Comparison of ENCODE assay signal across 8 cellular contexts in the genomic region with DNA sequence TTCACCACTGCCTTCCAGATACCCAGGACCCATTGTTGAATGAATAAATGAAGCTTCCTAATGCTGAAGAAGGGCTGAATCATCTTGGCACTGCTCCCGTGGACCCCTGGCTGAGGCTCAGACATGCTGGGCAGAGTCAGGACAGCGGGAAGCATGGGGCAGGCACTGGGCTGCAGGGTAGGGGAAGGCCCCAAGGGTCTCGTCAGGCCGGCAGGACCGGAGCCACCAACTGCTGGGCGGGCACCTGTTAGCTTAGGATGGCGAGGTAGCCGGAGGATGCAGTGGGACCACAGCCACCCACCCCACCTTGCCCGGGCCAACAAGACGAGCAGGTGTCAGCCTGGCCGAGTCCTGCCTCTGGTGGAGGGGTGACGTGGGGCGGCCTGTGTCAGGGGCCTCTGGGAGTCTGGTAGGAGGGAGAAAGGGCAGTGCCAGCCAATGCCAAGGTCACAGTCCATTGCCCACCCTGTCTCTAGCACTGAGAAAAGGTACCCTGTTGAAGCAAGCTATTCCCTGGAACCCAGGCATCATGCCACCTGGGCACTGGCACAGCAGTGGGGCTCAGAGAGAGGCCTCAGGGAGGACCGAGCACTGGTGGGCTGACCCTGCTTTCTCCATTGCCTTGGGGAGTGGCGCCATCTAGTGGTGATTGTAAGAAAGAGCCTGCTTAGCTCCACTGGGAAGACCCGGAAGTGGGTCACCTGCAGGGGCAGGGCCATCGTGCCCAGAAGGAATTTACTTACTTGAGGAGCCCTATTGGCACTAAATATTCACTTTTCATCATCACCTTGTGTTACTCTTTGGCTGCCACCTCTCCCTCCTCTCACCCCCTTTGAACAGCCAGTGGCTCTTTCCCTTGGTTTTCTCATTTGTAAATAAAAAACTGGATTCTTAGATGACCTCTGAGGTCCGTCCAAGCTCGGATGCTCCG. TPM values are rescaled to one million over a fixed set of nuclear protein-coding genes. Genes with fewer than 3 reads are reported as not detected.
DNase-seq lines count a peak whose midpoint lies in the region; ATAC-seq and TF ChIP-seq lines count a peak whose summit lies in the region.

No MANE protein-coding gene starts in this region.

- no peak overlapping the region for H3K27ac Mint-ChIP-seq in naive thymus-derived CD4-positive, alpha-beta T cell

- H2AFZ ChIP-seq in OCI-LY1 (ENCODE audit: low read length) = peak overlapping the region; percentile 93; the same call in 1 of the 2 replicates

- no peaks in the 10 kb centered on the region for H3K36me3 ChIP-seq in OCI-LY1 (ENCODE audit: insufficient read depth, low read length)
- no peaks in the 10 kb centered on the region for H3K36me3 ChIP-seq in naive thymus-derived CD4-positive, alpha-beta T cell (ENCODE audit: control insufficient read depth in 2 of 3, insufficient read depth in 3 of 3, low read length in 3 of 3)

- no peaks in the 10 kb centered on the region for H3K9me2 ChIP-seq in OCI-LY1 (ENCODE audit: low read depth, low read length)

- no peaks in the 10 kb centered on the region for H4K20me1 ChIP-seq in OCI-LY1 (ENCODE audit: insufficient read depth, low read length)

- H3K79me2 ChIP-seq in OCI-LY1 (ENCODE audit: insufficient read depth, low read length) = no peaks in the 10 kb centered on the region

- H3K4me3 ChIP-seq in Jurkat, Clone E6-1 (ENCODE audit: low read length) = no peak overlapping the region
- no peak overlapping the region for H3K4me3 ChIP-seq in OCI-LY1 (ENCODE audit: low read depth, low read length, poor library complexity, severe bottlenecking)
- no peak overlapping the region for H3K4me3 ChIP-seq in naive thymus-derived CD4-positive, alpha-beta T cell (ENCODE audit: low read length)

- H3K9me3 Mint-ChIP-seq in naive thymus-derived CD4-positive, alpha-beta T cell = peaks cover 0 to 7% (median 0%) of the 10 kb centered on the region in 11 donors

- ATAC-seq in naive thymus-derived CD4-positive, alpha-beta T cell = peak; percentile 89

- peak overlapping the region in 2 of 10 donors; percentile 33 to 71 for H3K4me3 Mint-ChIP-seq in naive thymus-derived CD4-positive, alpha-beta T cell

- no peak overlapping the region for H3K9ac ChIP-seq in OCI-LY1 (ENCODE audit: low read length)

- peaks cover 73 to 79% (median 76%) of the 10 kb centered on the region in 5 donors for H3K27me3 Mint-ChIP-seq in naive thymus-derived CD4-positive, alpha-beta T cell

- peak; percentile 90 for TF ChIP-seq CTCF in OCI-LY1 (IDR thresholded peaks at IDR 0.05; ENCODE audit: low read length)

- H3K27me3 ChIP-seq in OCI-LY1 (ENCODE audit: insufficient read depth, low read length) = peaks cover 5% of the 10 kb centered on the region; the same call in 1 of the 2 replicates
- peaks cover 20 to 35% of the 10 kb centered on the region in 2 donors for H3K27me3 ChIP-seq in naive thymus-derived CD4-positive, alpha-beta T cell (ENCODE audit: control insufficient read depth in 2 of 2, insufficient read depth in 2 of 2, low read length in 2 of 2)

- no peaks in the 10 kb centered on the region for H3K9me3 ChIP-seq in OCI-LY1 (ENCODE audit: low read length)
- H3K9me3 ChIP-seq in naive thymus-derived CD4-positive, alpha-beta T cell (ENCODE audit: control insufficient read depth in 2 of 3, low read length in 3 of 3) = peaks cover 0 to 6% (median 0%) of the 10 kb centered on the region in 3 experiments

- H3K4me1 ChIP-seq in OCI-LY1 (ENCODE audit: insufficient read depth, low read length, severe bottlenecking) = peaks cover 4% of the 10 kb centered on the region
- peaks cover 11 to 30% of the 10 kb centered on the region in 2 donors for H3K4me1 ChIP-seq in naive thymus-derived CD4-positive, alpha-beta T cell (ENCODE audit: control insufficient read depth in 2 of 2, insufficient read depth in 2 of 2, low read length in 2 of 2)

- peaks cover 12 to 40% (median 28%) of the 10 kb centered on the region in 7 donors for H3K4me1 Mint-ChIP-seq in naive thymus-derived CD4-positive, alpha-beta T cell

- POLR2A ChIA-PET in naive thymus-derived CD4-positive, alpha-beta T cell (lab: Charles Lee) = interaction anchor here (1.5 kb wide), 2 partner anchors 90 to 137 kb away, joined by 4 read pairs; no protein-coding TSS in a partner anchor

- intact Hi-C loops in naive thymus-derived CD4-positive, alpha-beta T cell (cut with micrococcal nuclease) = loop anchor here (1.0 to 5.0 kb wide), 5 partner anchors 46 to 430 kb away; partner anchors contain the start of gene SLC35B1 (in 1 of the 2)

- TF ChIP-seq POLR2A in erythroblast (IDR thresholded peaks at IDR 0.05; ENCODE audit: low read length) = no peak

- CTCF ChIA-PET in naive thymus-derived CD4-positive, alpha-beta T cell (lab: Charles Lee) = interaction anchor here (0.5 to 7.9 kb wide), 33 partner anchors 8 to 440 kb away, joined by 3 to 152 read pairs (median 5); partner anchors contain the start of gene PDK2

- DNase-seq in activated gamma-delta T cell treated with Interleukin-2 at 50 U/mL for 16 hours (peak; percentile 86), activated gamma-delta T cell (lab: John Stamatoyannopoulos, UW) (no peak), erythroblast (lab: John Stamatoyannopoulos, UW) (peak; percentile 85 to 92)
- peak; percentile 83 for DNase-seq in Jurkat, Clone E6-1 (ENCODE audit: low read depth, low spot score)
- DNase-seq in activated CD8-positive, alpha-beta memory T cell treated with anti-CD3 and anti-CD28 coated beads, Interleukin-2, amount 50 U/mL, for 48 hours = peak; percentile 91
- DNase-seq in naive thymus-derived CD4-positive, alpha-beta T cell = peak; percentile 69 to 90 (median 81)
- peak; percentile 67 for DNase-seq in stimulated activated CD8-positive, alpha-beta memory T cell treated with anti-CD3 and anti-CD28 coated beads, Interleukin-7, amount 100 ng/mL, for 24 hours (ENCODE audit: low read depth)

- H3F3A ChIP-seq in OCI-LY1 (ENCODE audit: insufficient read depth, low read length) = no peaks in the 10 kb centered on the region

- peaks cover 0 to 6% (median 0%) of the 10 kb centered on the region in 5 donors for H3K36me3 Mint-ChIP-seq in naive thymus-derived CD4-positive, alpha-beta T cell

- peak overlapping the region; percentile 38; the same call in 1 of the 2 replicates for H3K4me2 ChIP-seq in OCI-LY1 (ENCODE audit: low read length)

- H3K27ac ChIP-seq in OCI-LY1 (ENCODE audit: low read depth, low read length, poor library complexity, severe bottlenecking) = no peak overlapping the region
- no peak overlapping the region for H3K27ac ChIP-seq in naive thymus-derived CD4-positive, alpha-beta T cell (ENCODE audit: low read depth, low read length)

RNA-seq across cellular contexts. Expression of gene DLX3, which starts 3.0 kb away (rescaled TPM):
- polyA plus RNA-seq in Jurkat, Clone E6-1 (2012; ENCODE audit: insufficient read depth, insufficient read length) = 4.1 TPM
- not detected for total RNA-seq in naive thymus-derived CD4-positive, alpha-beta T cell
- polyA plus RNA-seq in naive thymus-derived CD4-positive, alpha-beta T cell = not detected

RNA-seq across cellular contexts. Expression of gene DLX4, which starts 29.0 kb away (rescaled TPM):
- 12.1 TPM for polyA plus RNA-seq in Jurkat, Clone E6-1 (2012; ENCODE audit: insufficient read depth, insufficient read length)
- 1 to 10 TPM in 2 of 5 experiments, under 1 TPM in 3; 0.34 to 1.6 (median 0.74) TPM for total RNA-seq in naive thymus-derived CD4-positive, alpha-beta T cell
- not detected for polyA plus RNA-seq in naive thymus-derived CD4-positive, alpha-beta T cell

RNA-seq across cellular contexts. Expression of gene ITGA3, which starts 57.9 kb away (rescaled TPM):
- polyA plus RNA-seq in Jurkat, Clone E6-1 (2012; ENCODE audit: insufficient read depth, insufficient read length) = 14.3 TPM
- total RNA-seq in naive thymus-derived CD4-positive, alpha-beta T cell = 10 to 100 TPM in 2 of 5 experiments, 1 to 10 TPM in 3; 4.0 to 14.6 (median 8.6) TPM
- polyA plus RNA-seq in naive thymus-derived CD4-positive, alpha-beta T cell = 1 to 10 TPM; 1.4 to 2.4 TPM
